Comparison of ENCODE assay signal across 8 cellular contexts in genomic region chr15:74620636-74621545, GRCh38. TPM values are rescaled to one million over a fixed set of nuclear protein-coding genes. Genes with fewer than 3 reads are reported as not detected.
DNase-seq lines count a peak whose midpoint lies in the region; ATAC-seq, FAIRE-seq and TF ChIP-seq lines count a peak whose summit lies in the region.

No MANE protein-coding gene starts in this region.

- H3K4me3 ChIP-seq in LNCaP clone FGC (ENCODE audit: low read depth, low read length) (no peak overlapping the region), hepatocyte (no peak overlapping the region), small intestine (ENCODE audit: low read depth in 1 of 2, low read length in 2 of 2) (no peak overlapping the region)

- H3K27me3 Mint-ChIP-seq in T-helper 17 cell = no peaks in the 10 kb centered on the region

- H3K4me2 ChIP-seq in hepatocyte = no peak overlapping the region

- WGBS in hepatocyte (ENCODE audit: low lambda C conversion rate, missing lambda C conversion rate) = 70% methylated on average over 23 of the region's 23 CpGs
- WGBS in small intestine, 3 donors = 55 to 59% (median 55%) methylated on average over 23 of the region's 23 CpGs

- H3K9me2 ChIP-seq in hepatocyte (replicated peaks; ENCODE audit: insufficient read depth) = no peaks in the 10 kb centered on the region

- H3K9me3 ChIP-seq in T-helper 17 cell (ENCODE audit: control insufficient read depth, low read length, poor library complexity, severe bottlenecking) (no peaks in the 10 kb centered on the region), hepatocyte (ENCODE audit: low read depth) (no peaks in the 10 kb centered on the region), small intestine (ENCODE audit: control insufficient read depth, low read depth) (no peaks in the 10 kb centered on the region)

- peak overlapping the region; percentile 83 for H3K27ac Mint-ChIP-seq in T-helper 17 cell

- peak; percentile 100 for TF ChIP-seq CTCF in LNCaP clone FGC (IDR thresholded peaks at IDR 0.05; ENCODE audit: control insufficient read depth, extremely low read depth, insufficient read depth)
- TF ChIP-seq CTCF in hepatocyte (IDR thresholded peaks at IDR 0.05; ENCODE audit: poor library complexity) = peak; percentile 66

- FAIRE-seq in GM12892 (lab: Jason Lieb, UNC) (peak; percentile 93), small intestine (lab: Jason Lieb, UNC) (no peak)

- H3K27ac ChIP-seq in hepatocyte (no peak overlapping the region), small intestine (ENCODE audit: low read depth in 1 of 2, low read length in 1 of 2) (no peak overlapping the region)

- no peaks in the 10 kb centered on the region for H3K36me3 ChIP-seq in hepatocyte (replicated peaks; ENCODE audit: insufficient read depth, low read depth)
- peaks cover 28 to 35% of the 10 kb centered on the region in 2 donors for H3K36me3 ChIP-seq in small intestine (ENCODE audit: control insufficient read depth in 2 of 2, insufficient read depth in 2 of 2, low read length in 2 of 2)

- in situ Hi-C loops in ACHN (cut with HindIII; ENCODE audit: low pct_ligation_motif_present, low pct_unique_long_range_greater_than_20kb, low sequenced_read_pairs) = no loop called here

- peaks cover 71% of the 10 kb centered on the region for H3K79me2 ChIP-seq in hepatocyte

- H3K4me3 Mint-ChIP-seq in T-helper 17 cell = peak overlapping the region; percentile 66

- H2AFZ ChIP-seq in hepatocyte = no peak overlapping the region

- DNase-seq in ACHN (peak; percentile 85), GM12892 (ENCODE audit: insufficient read length) (peak; percentile 85), LNCaP clone FGC (ENCODE audit: low read depth) (no peak), T-helper 17 cell (peak; percentile 49 to 63 (median 55)), amniotic stem cell (lab: John Stamatoyannopoulos, UW) (peak; percentile 36), hepatocyte (ENCODE audit: low spot score) (peak; percentile 71), small intestine (peak; percentile 87)

- H4K20me1 ChIP-seq in hepatocyte (ENCODE audit: insufficient read depth, poor library complexity, severe bottlenecking) = peaks cover 66% of the 10 kb centered on the region

- peaks cover 14% of the 10 kb centered on the region for H3K4me1 ChIP-seq in hepatocyte (ENCODE audit: insufficient read depth)
- H3K4me1 ChIP-seq in small intestine (ENCODE audit: control insufficient read depth in 2 of 2, insufficient read depth in 1 of 2, low read depth in 1 of 2, low read length in 1 of 2) = peaks cover 0 to 11% of the 10 kb centered on the region in 2 donors

- H3K27me3 ChIP-seq in hepatocyte = no peaks in the 10 kb centered on the region
- H3K27me3 ChIP-seq in small intestine (ENCODE audit: control insufficient read depth in 2 of 2, insufficient read depth in 2 of 2, low read length in 2 of 2) = no peaks in the 10 kb centered on the region

- peaks cover 6% of the 10 kb centered on the region for H3K36me3 Mint-ChIP-seq in T-helper 17 cell (ENCODE audit: low read depth)

- no peak for TF ChIP-seq POLR2A in GM12892 (IDR thresholded peaks at IDR 0.05; ENCODE audit: low read depth, low read length)

- H3K4me1 Mint-ChIP-seq in T-helper 17 cell = peaks cover 38% of the 10 kb centered on the region

- ATAC-seq in T-helper 17 cell = peak; percentile 91
- ATAC-seq in HG03095 (IDR thresholded peaks at IDR 0.05; ENCODE audit: unreplicated experiment) = no peak

RNA-seq across cellular contexts. Expression of gene CLK3, which starts 5.3 kb away (rescaled TPM):
- 57.7 TPM for polyA plus RNA-seq in GM12892 (2012; ENCODE audit: missing spikeins)
- total RNA-seq in T-helper 17 cell (100 to 1,000 TPM; 216 to 243 TPM), hepatocyte (71.3 and 94.6 TPM in 2 replicates)
- polyA plus RNA-seq in hepatocyte (69.0 and 91.7 TPM in 2 replicates), small intestine (10 to 100 TPM; 47.8 to 84.5 (median 73.2) TPM)
